In genomic region chrX:2521092-2521926, GRCh38 we compare ENCODE assay signal across 10 cellular contexts. TPM values are rescaled to one million over a fixed set of nuclear protein-coding genes. Genes with fewer than 3 reads are reported as not detected.
DNase-seq lines count a peak whose midpoint lies in the region; ATAC-seq and TF ChIP-seq lines count a peak whose summit lies in the region.
"Had no signal": no experiment of that assay in that cellular context is flagged by ENCODE, and none has a peak within 500 bp of the region (broad histone marks: within the 10 kb centered on the region; RNA-seq: fewer than 3 reads in every experiment).

No MANE protein-coding gene starts in this region.

- H3K4me3 Mint-ChIP-seq in CD8-positive, alpha-beta memory T cell = no peak overlapping the region

- DNase-seq in GM10248 (ENCODE audit: extremely low spot score) (peak; percentile 71), germinal center (ENCODE audit: low spot score) (peak; percentile 65), amygdala (lab: John Stamatoyannopoulos, UW) (no peak), middle frontal gyrus (ENCODE audit: extremely low spot score, low spot score) (no peak), RPMI8226 (no peak)
- DNase-seq in CD8-positive, alpha-beta memory T cell = no peak

- H3K4me1 Mint-ChIP-seq in CD8-positive, alpha-beta memory T cell = peaks cover 0 to 5% (median 3%) of the 10 kb centered on the region in 3 donors

- no peak for TF ChIP-seq CTCF in GM10248 (IDR thresholded peaks at IDR 0.05; ENCODE audit: control extremely low read depth, extremely low read depth, low read depth, missing control alignments)

- no peaks in the 10 kb centered on the region for H3K36me3 ChIP-seq in CD8-positive, alpha-beta memory T cell (ENCODE audit: insufficient read depth, low read length)
- H3K36me3 ChIP-seq: tibial nerve had no signal

- H3K9me3 Mint-ChIP-seq in CD8-positive, alpha-beta memory T cell = no peaks in the 10 kb centered on the region

- no peak overlapping the region for H3K4me3 ChIP-seq in CD8-positive, alpha-beta memory T cell (ENCODE audit: low read length)
- H3K4me3 ChIP-seq: tibial nerve had no signal

- no peaks in the 10 kb centered on the region for H3K4me1 ChIP-seq in CD8-positive, alpha-beta memory T cell (ENCODE audit: insufficient read depth, low read length)
- H3K4me1 ChIP-seq: tibial nerve had no signal

- H3K27ac ChIP-seq in CD8-positive, alpha-beta memory T cell (ENCODE audit: low read depth, low read length) = no peak overlapping the region

- peaks cover 15 to 31% of the 10 kb centered on the region in 2 donors for H3K27me3 Mint-ChIP-seq in CD8-positive, alpha-beta memory T cell

- POLR2A ChIA-PET in GM10248 (lab: Yijun Ruan, JAX) = no interaction called here
- POLR2A ChIA-PET in CD8-positive, alpha-beta memory T cell (lab: Charles Lee) = no interaction called here

- CTCF ChIA-PET in GM10248 (lab: Yijun Ruan, JAX) = no interaction called here
- CTCF ChIA-PET in CD8-positive, alpha-beta memory T cell (lab: Charles Lee) = no interaction called here

- ATAC-seq in GM19463 (IDR thresholded peaks at IDR 0.05; ENCODE audit: unreplicated experiment) = peak; percentile 81
- ATAC-seq in HG03097 (IDR thresholded peaks at IDR 0.05; ENCODE audit: low FRiP score, unreplicated experiment) = peak; percentile 78
- ATAC-seq: Panc1 had no signal

- H3K36me3 Mint-ChIP-seq in CD8-positive, alpha-beta memory T cell = peaks cover 0 to 5% (median 0%) of the 10 kb centered on the region in 3 donors

- H3K27ac Mint-ChIP-seq in CD8-positive, alpha-beta memory T cell = no peak overlapping the region

- H3K9me3 ChIP-seq in CD8-positive, alpha-beta memory T cell (ENCODE audit: low read length) = no peaks in the 10 kb centered on the region
- H3K9me3 ChIP-seq: tibial nerve had no signal

- no peaks in the 10 kb centered on the region for H3K27me3 ChIP-seq in CD8-positive, alpha-beta memory T cell (ENCODE audit: insufficient read depth, low read length, poor library complexity, severe bottlenecking)
- H3K27me3 ChIP-seq: tibial nerve had no signal

RNA-seq across cellular contexts. Expression of gene DHRSX, which starts 20.5 kb away (rescaled TPM):
- 10 to 100 TPM; 25.3 to 26.6 TPM for total RNA-seq in CD8-positive, alpha-beta memory T cell
- polyA plus RNA-seq in CD8-positive, alpha-beta memory T cell = 21.5 TPM

RNA-seq across cellular contexts. Expression of gene ZBED1, which starts 20.5 kb away (rescaled TPM):
- 10 to 100 TPM; 28.0 to 30.0 TPM for total RNA-seq in CD8-positive, alpha-beta memory T cell
- polyA plus RNA-seq in CD8-positive, alpha-beta memory T cell = 41.9 TPM

Comparison
In these comparisons a context has a peak if more than half of its experiments do, and no peak if none do; other contexts are left out.
1. DNase-seq: peak in GM10248 (single experiment) and germinal center (single experiment); none in amygdala (0 of 56), middle frontal gyrus (single experiment), RPMI8226 (single experiment) and CD8-positive, alpha-beta memory T cell (0 of 5).